8 cellular contexts compared by ENCODE assay signal in the genomic region with DNA sequence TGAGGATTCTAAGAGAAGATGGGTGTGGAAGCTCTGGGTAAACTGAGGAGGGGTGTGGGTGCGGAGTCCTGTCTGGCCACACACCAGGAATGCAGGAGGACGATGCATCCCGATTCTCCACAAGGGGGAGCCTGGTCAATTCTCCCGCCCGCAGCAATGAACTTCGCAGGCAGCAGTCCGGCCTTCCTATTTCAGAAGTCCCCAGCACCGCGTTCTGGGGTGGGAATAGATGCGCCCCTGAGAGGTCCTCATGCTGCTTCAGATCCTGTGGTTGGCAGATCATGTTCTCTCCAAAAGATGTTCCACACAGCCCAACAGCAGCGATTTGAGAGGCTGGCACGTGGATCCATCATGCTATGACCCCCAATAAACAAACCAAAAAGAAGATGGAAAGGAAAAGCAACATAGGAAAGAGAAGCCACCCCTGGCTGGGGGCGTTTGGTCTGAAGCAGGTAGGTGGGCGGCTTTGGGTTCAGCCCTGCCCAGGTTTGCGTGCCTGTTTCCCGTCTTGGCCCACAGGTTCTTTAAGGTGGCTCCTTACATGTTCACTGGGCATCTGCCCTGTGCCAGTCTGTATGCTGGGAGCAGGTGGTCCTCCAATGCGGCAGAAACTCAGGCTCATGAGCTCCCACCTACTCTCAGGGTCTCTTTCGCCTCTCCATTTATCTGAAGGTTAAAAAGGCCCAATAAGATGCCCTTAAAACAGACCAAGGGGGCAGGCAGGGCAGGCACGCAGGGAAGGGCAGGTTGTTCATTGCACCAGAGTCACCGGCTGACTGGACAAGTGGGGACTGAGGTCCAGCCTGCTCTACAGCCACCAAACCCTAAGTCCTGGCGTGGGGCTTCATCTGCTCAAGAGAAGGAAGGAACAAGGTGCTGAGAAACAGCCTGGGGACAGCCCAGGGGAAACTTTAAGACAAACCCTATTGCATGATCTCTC.
A peak's percentile ranks its signal among the peaks of the same experiment; 100 is the strongest.
DNase-seq lines count a peak whose midpoint lies in the region; ATAC-seq and TF ChIP-seq lines count a peak whose summit lies in the region.

No MANE protein-coding gene starts in this region.

- DNase-seq in activated CD4-positive, alpha-beta memory T cell treated with anti-CD3 and anti-CD28 coated beads for 36 hours, result peak; percentile 23
- no peak for DNase-seq in activated CD4-positive, alpha-beta memory T cell treated with anti-CD3 and anti-CD28 coated beads, Interleukin-2, amount 10 ng/mL, durations not matched to agents 7 days and 5 days
- DNase-seq in PC-9 (peak in 1 of 2 experiments; percentile 33), fibroblast of mammary gland (ENCODE audit: low read depth) (peak; percentile 33), osteocyte (ENCODE audit: extremely low spot score, unreplicated experiment) (no peak)
- no peak for DNase-seq in effector memory CD8-positive, alpha-beta T cell
- no peak for DNase-seq in activated effector memory CD4-positive, alpha-beta T cell treated with anti-CD3 and anti-CD28 coated beads, Interleukin-2, amount 50 U/mL, for 16 hours

- H3K36me3 Mint-ChIP-seq in activated CD4-positive, alpha-beta memory T cell treated with anti-CD3 and anti-CD28 coated beads for 36 hours, result no peaks in the 10 kb centered on the region
- H3K36me3 Mint-ChIP-seq in activated CD4-positive, alpha-beta memory T cell treated with anti-CD3 and anti-CD28 coated beads, Interleukin-2, amount 10 ng/mL, durations not matched to agents 7 days and 5 days (ENCODE audit: low read depth), result no peaks in the 10 kb centered on the region
- no peaks in the 10 kb centered on the region for H3K36me3 Mint-ChIP-seq in osteocyte (ENCODE audit: unreplicated experiment)
- no peaks in the 10 kb centered on the region for H3K36me3 Mint-ChIP-seq in effector memory CD8-positive, alpha-beta T cell (ENCODE audit: insufficient read depth)

- no peak overlapping the region for H3K4me2 ChIP-seq in PC-9

- no peaks in the 10 kb centered on the region for H3K4me1 ChIP-seq in PC-9 (replicated peaks; ENCODE audit: insufficient read depth)

- no peak overlapping the region for H2AFZ ChIP-seq in PC-9

- no TSS peak for BruUV-seq in PC-9 (replicated peaks; lab: Mats Ljungman, UMichigan)

- no peak overlapping the region for H3K4me3 Mint-ChIP-seq in activated CD4-positive, alpha-beta memory T cell treated with anti-CD3 and anti-CD28 coated beads for 36 hours
- H3K4me3 Mint-ChIP-seq in activated CD4-positive, alpha-beta memory T cell treated with anti-CD3 and anti-CD28 coated beads, Interleukin-2, amount 10 ng/mL, durations not matched to agents 7 days and 5 days, result no peak overlapping the region
- H3K4me3 Mint-ChIP-seq in osteocyte (ENCODE audit: unreplicated experiment), result no peak overlapping the region
- no peak overlapping the region for H3K4me3 Mint-ChIP-seq in effector memory CD8-positive, alpha-beta T cell

- H3K9me3 ChIP-seq in PC-9 (ENCODE audit: insufficient read depth, low read depth), result no peaks in the 10 kb centered on the region

- H3K4me3 ChIP-seq in PC-9 (no peak overlapping the region), fibroblast of mammary gland (ENCODE audit: control insufficient read depth, low read depth, low read length) (no peak overlapping the region)

- H3K27ac Mint-ChIP-seq in activated CD4-positive, alpha-beta memory T cell treated with anti-CD3 and anti-CD28 coated beads for 36 hours, result no peak overlapping the region
- no peak overlapping the region for H3K27ac Mint-ChIP-seq in activated CD4-positive, alpha-beta memory T cell treated with anti-CD3 and anti-CD28 coated beads, Interleukin-2, amount 10 ng/mL, durations not matched to agents 7 days and 5 days
- no peak overlapping the region for H3K27ac Mint-ChIP-seq in osteocyte (ENCODE audit: unreplicated experiment)
- H3K27ac Mint-ChIP-seq in effector memory CD8-positive, alpha-beta T cell, result no peak overlapping the region

- CTCF ChIA-PET in activated CD4-positive, alpha-beta memory T cell treated with anti-CD3 and anti-CD28 coated beads for 36 hours (lab: Charles Lee), result interaction anchor here (0.6 to 7.2 kb wide), 2 partner anchors 12 to 472 kb away, joined by 3 to 36 read pairs; no protein-coding TSS in a partner anchor
- CTCF ChIA-PET in activated CD4-positive, alpha-beta memory T cell treated with anti-CD3 and anti-CD28 coated beads, Interleukin-2, amount 10 ng/mL, durations not matched to agents 7 days and 5 days (lab: Charles Lee), result interaction anchor here (0.6 kb wide), 1 partner anchor 541 kb away, joined by 6 read pairs; no protein-coding TSS in a partner anchor
- CTCF ChIA-PET in PC-9 (lab: Charles Lee), result no interaction called here

- H3F3A ChIP-seq in PC-9 (ENCODE audit: insufficient read depth, low read depth), result no peaks in the 10 kb centered on the region

- H3K79me2 ChIP-seq in PC-9 (ENCODE audit: low read depth), result no peaks in the 10 kb centered on the region

- H3K9me2 ChIP-seq in PC-9 (ENCODE audit: insufficient read depth), result no peaks in the 10 kb centered on the region

- POLR2A ChIA-PET in activated CD4-positive, alpha-beta memory T cell treated with anti-CD3 and anti-CD28 coated beads for 36 hours (lab: Charles Lee), result no interaction called here
- POLR2A ChIA-PET in activated CD4-positive, alpha-beta memory T cell treated with anti-CD3 and anti-CD28 coated beads, Interleukin-2, amount 10 ng/mL, durations not matched to agents 7 days and 5 days (lab: Charles Lee), result no interaction called here
- POLR2A ChIA-PET in PC-9 (lab: Charles Lee; ENCODE audit: unreplicated experiment), result no interaction called here

- no peaks in the 10 kb centered on the region for H3K4me1 Mint-ChIP-seq in activated CD4-positive, alpha-beta memory T cell treated with anti-CD3 and anti-CD28 coated beads for 36 hours (ENCODE audit: low read depth)
- H3K4me1 Mint-ChIP-seq in activated CD4-positive, alpha-beta memory T cell treated with anti-CD3 and anti-CD28 coated beads, Interleukin-2, amount 10 ng/mL, durations not matched to agents 7 days and 5 days, result no peaks in the 10 kb centered on the region
- no peaks in the 10 kb centered on the region for H3K4me1 Mint-ChIP-seq in osteocyte (ENCODE audit: unreplicated experiment)
- H3K4me1 Mint-ChIP-seq in effector memory CD8-positive, alpha-beta T cell (ENCODE audit: low read depth in 2 of 2), result no peaks in the 10 kb centered on the region

- TF ChIP-seq CTCF in PC-9 (conservative IDR thresholded peaks at IDR 0.05) (peak; percentile 61), fibroblast of mammary gland (conservative IDR thresholded peaks at IDR 0.05; ENCODE audit: control insufficient read depth, insufficient read depth, low read depth, low read length) (peak; percentile 68), osteocyte (IDR thresholded peaks at IDR 0.05) (peak; percentile 71)

- no peaks in the 10 kb centered on the region for H3K9me3 Mint-ChIP-seq in activated CD4-positive, alpha-beta memory T cell treated with anti-CD3 and anti-CD28 coated beads for 36 hours
- no peaks in the 10 kb centered on the region for H3K9me3 Mint-ChIP-seq in activated CD4-positive, alpha-beta memory T cell treated with anti-CD3 and anti-CD28 coated beads, Interleukin-2, amount 10 ng/mL, durations not matched to agents 7 days and 5 days
- no peaks in the 10 kb centered on the region for H3K9me3 Mint-ChIP-seq in osteocyte (ENCODE audit: unreplicated experiment)
- no peaks in the 10 kb centered on the region for H3K9me3 Mint-ChIP-seq in effector memory CD8-positive, alpha-beta T cell

- intact Hi-C loops in activated CD4-positive, alpha-beta memory T cell treated with anti-CD3 and anti-CD28 coated beads for 36 hours (cut with micrococcal nuclease), result no loop called here
- intact Hi-C loops in PC-9 (cut with micrococcal nuclease; ENCODE audit: unreplicated experiment), result no loop called here

- H3K27ac ChIP-seq in PC-9, result no peak overlapping the region

- peaks cover 30% of the 10 kb centered on the region for H3K27me3 ChIP-seq in PC-9 (ENCODE audit: insufficient read depth, low read depth)

- H3K27me3 Mint-ChIP-seq in activated CD4-positive, alpha-beta memory T cell treated with anti-CD3 and anti-CD28 coated beads for 36 hours, result peaks cover 9% of the 10 kb centered on the region
- peaks cover 4% of the 10 kb centered on the region for H3K27me3 Mint-ChIP-seq in activated CD4-positive, alpha-beta memory T cell treated with anti-CD3 and anti-CD28 coated beads, Interleukin-2, amount 10 ng/mL, durations not matched to agents 7 days and 5 days
- peaks cover 40% of the 10 kb centered on the region for H3K27me3 Mint-ChIP-seq in osteocyte (ENCODE audit: unreplicated experiment)
- H3K27me3 Mint-ChIP-seq in effector memory CD8-positive, alpha-beta T cell, result peaks cover 30 to 71% of the 10 kb centered on the region in 2 donors

- no peak for ATAC-seq in effector memory CD8-positive, alpha-beta T cell (replicated peaks)
- no peak for ATAC-seq in HG03354 (IDR thresholded peaks at IDR 0.05; ENCODE audit: poor library complexity, severe bottlenecking, unreplicated experiment)

- H4K20me1 ChIP-seq in PC-9 (ENCODE audit: insufficient read depth), result no peaks in the 10 kb centered on the region

- no peaks in the 10 kb centered on the region for H3K36me3 ChIP-seq in PC-9 (ENCODE audit: low read depth)

Comparison
In these comparisons a context has a peak if more than half of its experiments do, and no peak if none do; other contexts are left out.
1. DNase-seq: peak in activated CD4-positive, alpha-beta memory T cell treated with anti-CD3 and anti-CD28 coated beads for 36 hours (single experiment) and fibroblast of mammary gland (single experiment); none in activated CD4-positive, alpha-beta memory T cell treated with anti-CD3 and anti-CD28 coated beads, Interleukin-2, amount 10 ng/mL, durations not matched to agents 7 days and 5 days (single experiment), osteocyte (single experiment), effector memory CD8-positive, alpha-beta T cell (0 of 3) and activated effector memory CD4-positive, alpha-beta T cell treated with anti-CD3 and anti-CD28 coated beads, Interleukin-2, amount 50 U/mL, for 16 hours (single experiment).
2. Peak in every context shown above with its lines, with median percentiles within 50 percentile points of each other: CTCF ChIP-seq.